1 cellular context compared by ENCODE assay signal in genomic region chr11:67247946-67248550, GRCh38.
TF ChIP-seq lines count a peak whose summit lies in the region.

No MANE protein-coding gene starts in this region.

TF ChIP-seq in HepG2, 621 proteins besides CTCF, POLR2A, EP300 and RAD21:
- TF ChIP-seq ZNF44 (CRISPR knock-in tag; IDR thresholded peaks at IDR 0.05), result no peak
- no peak for TF ChIP-seq ZNF468 (CRISPR knock-in tag; IDR thresholded peaks at IDR 0.05)
- TF ChIP-seq GZF1 (CRISPR knock-in tag; IDR thresholded peaks at IDR 0.05), result no peak
- TF ChIP-seq ZNF230 (CRISPR knock-in tag; IDR thresholded peaks at IDR 0.05), result no peak
- no peak for TF ChIP-seq ATF6 (CRISPR knock-in tag; conservative IDR thresholded peaks at IDR 0.05)
- TF ChIP-seq ATF3 (CRISPR knock-in tag; IDR thresholded peaks at IDR 0.05), result no peak
- no peak for TF ChIP-seq ZFP1 (CRISPR knock-in tag; IDR thresholded peaks at IDR 0.05)
- TF ChIP-seq ATF4 (CRISPR knock-in tag; IDR thresholded peaks at IDR 0.05), result no peak
